ENCODE assay signal across 22 cellular contexts in the genomic region with DNA sequence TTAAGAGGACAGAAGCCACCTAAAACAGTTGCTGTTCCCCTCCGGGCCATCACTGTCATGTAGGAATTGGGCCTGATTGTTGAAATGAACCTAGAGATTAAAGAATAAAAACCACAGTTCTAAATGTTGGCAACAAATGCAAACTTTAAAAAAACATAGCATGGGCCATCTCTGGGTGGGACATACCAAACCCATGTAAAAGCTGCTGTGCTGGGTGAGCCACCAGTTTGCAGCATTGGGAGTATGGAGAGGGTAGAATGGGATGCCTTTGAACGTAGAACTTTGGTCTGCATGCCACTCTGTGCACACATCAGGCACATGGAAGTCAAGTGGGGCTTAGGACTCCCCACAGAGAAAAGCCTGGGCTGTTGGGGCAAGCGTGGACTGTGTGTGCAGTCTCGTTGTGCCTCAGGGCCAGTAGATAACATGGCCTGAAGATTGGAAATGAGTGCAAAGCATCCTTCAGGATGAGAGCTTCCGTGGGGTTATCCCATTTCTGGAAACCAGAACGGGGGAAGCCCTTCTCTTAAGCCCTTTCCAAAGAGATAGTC. TPM values are rescaled to one million over a fixed set of nuclear protein-coding genes. Genes with fewer than 3 reads are reported as not detected.
A peak's percentile ranks its signal among the peaks of the same experiment; 100 is the strongest.
DNase-seq lines count a peak whose midpoint lies in the region; ATAC-seq, FAIRE-seq and TF ChIP-seq lines count a peak whose summit lies in the region.
"Had no signal": no experiment of that assay in that cellular context is flagged by ENCODE, and none has a peak within 500 bp of the region (broad histone marks: within the 10 kb centered on the region; RNA-seq: fewer than 3 reads in every experiment).

No MANE protein-coding gene starts in this region.

- peak overlapping the region; percentile 83; the same call in 1 of the 2 replicates for H2AK5ac ChIP-seq in IMR-90 (ENCODE audit: low read depth, low read length)
- H2AK5ac ChIP-seq in mesenchymal stem cell (ENCODE audit: low read length, severe bottlenecking): no peak overlapping the region

- WGBS in IMR-90 (ENCODE audit: extremely low coverage in 2 of 2, insufficient read length in 1 of 2), 2 experiments: 93% methylated on average over 2 of the region's 6 CpGs; no CpG with 5 or more reads in 1 of the 2 experiments
- 92% methylated on average over 5 of the region's 6 CpGs for WGBS in mesenchymal stem cell

- H2BK20ac ChIP-seq in IMR-90 (ENCODE audit: low read depth, low read length): peak overlapping the region; percentile 57; the same call in 1 of the 2 replicates

- ATAC-seq in IMR-90 (ENCODE audit: low read depth): peak; percentile 53; the same call in 1 of the 2 replicates
- ATAC-seq in HG02970 (IDR thresholded peaks at IDR 0.05; ENCODE audit: low FRiP score, unreplicated experiment): no peak
- ATAC-seq: CD8-positive, alpha-beta T cell had no signal

- dilution Hi-C loops in IMR-90 (cut with HindIII; ENCODE audit: low sequenced_read_pairs, unreplicated experiment) (no loop called here), endothelial cell of umbilical vein (cut with MboI; ENCODE audit: extremely low pct_ligation_motif_present, low sequenced_read_pairs) (no loop called here)

- H3K79me2 ChIP-seq in endothelial cell of umbilical vein (ENCODE audit: control insufficient read depth, insufficient read depth, low read length): no peaks in the 10 kb centered on the region

- no peak overlapping the region for H3K4me3 ChIP-seq in IMR-90 (ENCODE audit: insufficient read depth, low read depth, low read length)
- no peak overlapping the region for H3K4me3 ChIP-seq in endothelial cell of umbilical vein (replicated peaks in 1 of 3; ENCODE audit: insufficient read depth in 1 of 3, low read depth in 1 of 3, low read length in 3 of 3)
- H3K4me3 ChIP-seq in mesenchymal stem cell (ENCODE audit: insufficient read depth in 1 of 2, low read depth in 1 of 2, low read length in 2 of 2): no peak overlapping the region
- H3K4me3 ChIP-seq: SJCRH30 had no signal

- H3K4me1 ChIP-seq in IMR-90 (ENCODE audit: control insufficient read depth, insufficient read depth, low read length) (peaks cover 8% of the 10 kb centered on the region), endothelial cell of umbilical vein (ENCODE audit: control insufficient read depth, extremely low read depth, insufficient read depth, low read length) (peaks cover 7% of the 10 kb centered on the region), mesenchymal stem cell (ENCODE audit: control insufficient read depth, insufficient read depth, low read depth, low read length) (peaks cover 3% of the 10 kb centered on the region)

- no peak overlapping the region for H2BK12ac ChIP-seq in mesenchymal stem cell (ENCODE audit: low read length in 2 of 2)

- peak overlapping the region; percentile 52 for H2AK9ac ChIP-seq in IMR-90 (replicated peaks; ENCODE audit: low read depth, low read length, poor library complexity)

- H4K5ac ChIP-seq in IMR-90 (ENCODE audit: low read depth, low read length): peak overlapping the region; percentile 78; the same call in 1 of the 2 replicates

- H3K36me3 ChIP-seq in IMR-90 (ENCODE audit: control insufficient read depth, insufficient read depth, low read length) (peaks cover 2% of the 10 kb centered on the region; the same call in 1 of the 2 replicates), endothelial cell of umbilical vein (ENCODE audit: control insufficient read depth in 2 of 2, extremely low read depth in 1 of 2, insufficient read depth in 2 of 2, low read length in 2 of 2) (no peaks in the 10 kb centered on the region), mesenchymal stem cell (ENCODE audit: control insufficient read depth in 1 of 2, insufficient read depth in 2 of 2, low read depth in 1 of 2, low read length in 2 of 2) (peaks cover 39 to 66% of the 10 kb centered on the region in 2 experiments)
- H3K36me3 ChIP-seq: SJCRH30 had no signal

- H3K9me3 ChIP-seq in IMR-90 (ENCODE audit: control insufficient read depth, insufficient read depth, low read length) (no peaks in the 10 kb centered on the region), endothelial cell of umbilical vein (replicated peaks; ENCODE audit: control insufficient read depth, insufficient read depth, low read length) (no peaks in the 10 kb centered on the region), mesenchymal stem cell (ENCODE audit: control insufficient read depth, low read length) (no peaks in the 10 kb centered on the region)
- H3K9me3 ChIP-seq: SJCRH30 had no signal

- BruUV-seq in IMR-90 (replicated peaks; lab: Mats Ljungman, UMichigan) (no TSS peak), endothelial cell of umbilical vein (replicated peaks; lab: Mats Ljungman, UMichigan) (no TSS peak)

- H2AFZ ChIP-seq in IMR-90 (replicated peaks; ENCODE audit: low read length, poor library complexity): peak overlapping the region; percentile 86
- H2AFZ ChIP-seq in endothelial cell of umbilical vein (ENCODE audit: low read depth, low read length): no peak overlapping the region
- H2AFZ ChIP-seq in mesenchymal stem cell (ENCODE audit: low read depth, low read length): peak overlapping the region; percentile 46

- H3K9me1 ChIP-seq in IMR-90 (ENCODE audit: insufficient read depth, low read length) (peaks cover 16% of the 10 kb centered on the region), endothelial cell of umbilical vein (replicated peaks; ENCODE audit: control insufficient read depth, extremely low read depth, insufficient read depth, low read length) (no peaks in the 10 kb centered on the region)

- CTCF ChIA-PET in IMR-90 (lab: Yijun Ruan, JAX) (interaction anchor here (1.0 kb wide), 1 partner anchor 17 kb away, joined by 3 read pairs; no protein-coding TSS in a partner anchor), endothelial cell of umbilical vein (lab: Charles Lee) (interaction anchor here (0.6 to 4.5 kb wide), 3 partner anchors 13 to 26 kb away, joined by 3 to 27 read pairs (median 3); no protein-coding TSS in a partner anchor)

- peak overlapping the region; percentile 33; the same call in 1 of the 2 replicates for H3K4ac ChIP-seq in IMR-90 (ENCODE audit: low read depth, low read length)
- no peak overlapping the region for H3K4ac ChIP-seq in mesenchymal stem cell (ENCODE audit: low read depth in 1 of 2, low read length in 2 of 2)

- H3K23ac ChIP-seq in IMR-90 (ENCODE audit: low read depth, low read length): 0 out of 2 replicates have a peak overlapping the region, but pooled peaks have one; percentile 15
- H3K23ac ChIP-seq in mesenchymal stem cell (ENCODE audit: low read length in 2 of 2): no peak overlapping the region

- TF ChIP-seq CTCF in IMR-90 (conservative IDR thresholded peaks at IDR 0.05; ENCODE audit: low read depth, low read length): no peak
- TF ChIP-seq CTCF in endothelial cell of umbilical vein (IDR thresholded peaks at IDR 0.05; ENCODE audit: extremely low read depth in 1 of 2, insufficient read depth in 1 of 2, low read depth in 1 of 2, low read length in 2 of 2): no peak

- in situ Hi-C loops in IMR-90 (cut with MboI; ENCODE audit: low sequenced_read_pairs): no loop called here

- no peak overlapping the region; the same call in 2 of the 3 replicates for H2BK15ac ChIP-seq in IMR-90 (ENCODE audit: low read depth, low read length)
- no peak overlapping the region for H2BK15ac ChIP-seq in mesenchymal stem cell (ENCODE audit: low read depth, poor library complexity, severe bottlenecking)

- no peak for TF ChIP-seq RAD21 in IMR-90 (IDR thresholded peaks at IDR 0.05; ENCODE audit: low read length)

- H3K79me1 ChIP-seq in IMR-90 (ENCODE audit: low read depth in 1 of 2, low read length in 2 of 2): no peaks in the 10 kb centered on the region; a peak in 1 of 4 replicates
- peaks cover 1% of the 10 kb centered on the region for H3K79me1 ChIP-seq in mesenchymal stem cell (replicated peaks; ENCODE audit: low read length, poor library complexity, severe bottlenecking)

- H2BK5ac ChIP-seq in IMR-90 (ENCODE audit: low read depth, low read length, poor library complexity, severe bottlenecking) (peak overlapping the region; percentile 42), mesenchymal stem cell (ENCODE audit: low read depth, low read length, poor library complexity, severe bottlenecking) (no peak overlapping the region)

- H3K56ac ChIP-seq in IMR-90 (ENCODE audit: extremely low read depth, insufficient read depth, low read length): no peak overlapping the region

- no peak for DNase-seq in IMR-90
- no peak for DNase-seq in endothelial cell of umbilical vein (ENCODE audit: low read depth, low spot score)
- DNase-seq in mesenchymal stem cell: no peak
- no peak for DNase-seq in HUDEP-2 (lab: John Stamatoyannopoulos, UW; ENCODE audit: unreplicated experiment in 76 of 76)
- no peak for DNase-seq in kidney tubule cell (ENCODE audit: low spot score)
- DNase-seq in kidney glomerular epithelial cell (lab: John Stamatoyannopoulos, UW): no peak
- DNase-seq: C1 segment of cervical spinal cord; Calu3; CD8-positive, alpha-beta T cell; DMS153; GDM1; NCI-H1105 treated with DMSO at 0.1 percent for 48 hours; NCI-H1694; NCI-H2081; NCI-H2171; NCI-H524 treated with DMSO at 0.1 percent for 48 hours; NCI-H82 had no signal

- H3K18ac ChIP-seq in IMR-90 (ENCODE audit: low read depth, low read length) (peak overlapping the region; percentile 71), mesenchymal stem cell (ENCODE audit: low read depth in 1 of 2, low read length in 2 of 2) (peak overlapping the region in 1 of 2 experiments; percentile 61)

- intact Hi-C loops in IMR-90 (cut with micrococcal nuclease) (no loop called here), endothelial cell of umbilical vein (cut with micrococcal nuclease) (no loop called here)

- H3K4me2 ChIP-seq in IMR-90 (ENCODE audit: low read depth, low read length): no peak overlapping the region
- H3K4me2 ChIP-seq in endothelial cell of umbilical vein (ENCODE audit: insufficient read depth, low read length): no peak overlapping the region
- no peak overlapping the region for H3K4me2 ChIP-seq in mesenchymal stem cell (ENCODE audit: low read length, poor library complexity, severe bottlenecking)
- H3K4me2 ChIP-seq: KMS-11 had no signal

- H4K91ac ChIP-seq in IMR-90 (ENCODE audit: insufficient read depth, low read depth, low read length) (no peak overlapping the region; the same call in 1 of the 2 replicates), mesenchymal stem cell (ENCODE audit: low read length) (no peak overlapping the region)

- no peaks in the 10 kb centered on the region for H4K20me1 ChIP-seq in IMR-90 (ENCODE audit: insufficient read depth, low read length)
- no peaks in the 10 kb centered on the region for H4K20me1 ChIP-seq in endothelial cell of umbilical vein (replicated peaks; ENCODE audit: control insufficient read depth, extremely low read depth, insufficient read depth, low read length)

- peak overlapping the region; percentile 25; the same call in 1 of the 2 replicates for H3K27ac ChIP-seq in IMR-90 (ENCODE audit: insufficient read depth, low read length)
- peak overlapping the region; percentile 24 for H3K27ac ChIP-seq in endothelial cell of umbilical vein (ENCODE audit: insufficient read depth, low read depth, low read length)
- H3K27ac ChIP-seq in mesenchymal stem cell (ENCODE audit: low read length, poor library complexity, severe bottlenecking): no peak overlapping the region
- H3K27ac ChIP-seq: KMS-11, SJCRH30 had no signal

- POLR2A ChIA-PET in IMR-90 (lab: Charles Lee; ENCODE audit: unreplicated experiment): no interaction called here
- POLR2A ChIA-PET in endothelial cell of umbilical vein (lab: Charles Lee): no interaction called here

- H4K8ac ChIP-seq in IMR-90 (ENCODE audit: low read depth in 2 of 2, low read length in 2 of 2) (peak overlapping the region; percentile 46 to 76; a peak in 3 of 4 replicates), mesenchymal stem cell (ENCODE audit: low read length) (peak overlapping the region; percentile 46)

- peak overlapping the region; percentile 59; the same call in 1 of the 2 replicates for H2BK120ac ChIP-seq in IMR-90 (ENCODE audit: low read depth, low read length)
- no peak overlapping the region for H2BK120ac ChIP-seq in mesenchymal stem cell (ENCODE audit: low read depth, low read length)

- H3K9ac ChIP-seq in IMR-90 (ENCODE audit: low read depth, low read length) (no peak overlapping the region), endothelial cell of umbilical vein (replicated peaks; ENCODE audit: extremely low read depth, insufficient read depth, low read length) (no peak overlapping the region), mesenchymal stem cell (ENCODE audit: low read length) (peak overlapping the region; percentile 50)
- H3K9ac ChIP-seq: KMS-11 had no signal

- no peak for TF ChIP-seq POLR2A in IMR-90 (IDR thresholded peaks at IDR 0.05; ENCODE audit: low read depth, low read length)
- TF ChIP-seq POLR2A in endothelial cell of umbilical vein (IDR thresholded peaks at IDR 0.05; ENCODE audit: low read depth, low read length): no peak

- H3K27me3 ChIP-seq in IMR-90 (ENCODE audit: control insufficient read depth, insufficient read depth, low read length) (no peaks in the 10 kb centered on the region), endothelial cell of umbilical vein (ENCODE audit: control insufficient read depth in 2 of 2, insufficient read depth in 2 of 2, low read length in 2 of 2) (no peaks in the 10 kb centered on the region), mesenchymal stem cell (ENCODE audit: control insufficient read depth in 1 of 2, insufficient read depth in 1 of 2, low read length in 2 of 2) (no peaks in the 10 kb centered on the region)
- H3K27me3 ChIP-seq: SJCRH30 had no signal

- no peak for FAIRE-seq in endothelial cell of umbilical vein (lab: Jason Lieb, UNC)
- FAIRE-seq: H1, RCC 7860 had no signal

- peak overlapping the region; percentile 65 for H3K14ac ChIP-seq in IMR-90 (replicated peaks; ENCODE audit: low read depth, low read length)
- H3K14ac ChIP-seq in mesenchymal stem cell (ENCODE audit: low read length in 2 of 2): no peak overlapping the region

RNA-seq across cellular contexts. Expression of gene EPB41L1, which starts 28.1 kb away (rescaled TPM):
- total RNA-seq in IMR-90 (2012; rRNA removed) (12.5 and 13.9 TPM in 2 replicates), endothelial cell of umbilical vein (11.1 and 12.2 TPM in 2 replicates)
- polyA plus RNA-seq in IMR-90 (2012; rRNA removed) (33.6 and 33.7 TPM in 2 replicates), endothelial cell of umbilical vein (6.1 and 18.9 TPM in 2 replicates)
- 25.6 and 29.3 TPM in 2 replicates for polyA plus RNA-seq in IMR-90 (2012; cell fraction: cytosol; rRNA removed)
- 15.7 and 18.4 TPM in 2 replicates for polyA plus RNA-seq in IMR-90 (2012; cell fraction: nucleus; rRNA removed; ENCODE audit: low replicate concordance)
- polyA plus RNA-seq in endothelial cell of umbilical vein (2011; cell fraction: cytosol; rRNA removed): 5.9 and 6.1 TPM in 2 replicates
- 6.0 and 23.6 TPM in 2 replicates for polyA plus RNA-seq in endothelial cell of umbilical vein (2011; cell fraction: nucleus; rRNA removed)
- 9.7 and 16.4 TPM in 2 replicates for polyA plus RNA-seq in endothelial cell of umbilical vein (2012)
- polyA minus RNA-seq in endothelial cell of umbilical vein: 10.1 and 12.4 TPM in 2 replicates
- polyA minus RNA-seq in endothelial cell of umbilical vein (2011; cell fraction: cytosol; rRNA and poly(A)+ RNA removed): 8.7 TPM
- 4.5 and 4.7 TPM in 2 replicates for polyA minus RNA-seq in endothelial cell of umbilical vein (2011; cell fraction: nucleus; rRNA and poly(A)+ RNA removed)
- 32.1 TPM for polyA plus RNA-seq in mesenchymal stem cell (2013, experiment 1 of 2)
- 33.0 TPM for polyA plus RNA-seq in mesenchymal stem cell (2013, experiment 2 of 2)

RNA-seq across cellular contexts. Expression of gene AAR2, which starts 53.6 kb away (rescaled TPM):
- total RNA-seq in IMR-90 (2012; rRNA removed) (28.1 and 35.8 TPM in 2 replicates), endothelial cell of umbilical vein (21.9 and 23.2 TPM in 2 replicates)
- polyA plus RNA-seq in IMR-90 (2012; rRNA removed) (28.2 and 30.2 TPM in 2 replicates), endothelial cell of umbilical vein (29.4 and 33.6 TPM in 2 replicates)
- 16.6 and 21.0 TPM in 2 replicates for polyA plus RNA-seq in IMR-90 (2012; cell fraction: cytosol; rRNA removed)
- polyA plus RNA-seq in IMR-90 (2012; cell fraction: nucleus; rRNA removed; ENCODE audit: low replicate concordance): 12.5 and 16.3 TPM in 2 replicates
- 25.4 and 27.9 TPM in 2 replicates for polyA plus RNA-seq in endothelial cell of umbilical vein (2011; cell fraction: cytosol; rRNA removed)
- polyA plus RNA-seq in endothelial cell of umbilical vein (2011; cell fraction: nucleus; rRNA removed): 16.5 and 20.0 TPM in 2 replicates
- 22.3 and 27.3 TPM in 2 replicates for polyA plus RNA-seq in endothelial cell of umbilical vein (2012)
- polyA minus RNA-seq in endothelial cell of umbilical vein: 34.7 and 39.8 TPM in 2 replicates
- 19.6 TPM for polyA minus RNA-seq in endothelial cell of umbilical vein (2011; cell fraction: cytosol; rRNA and poly(A)+ RNA removed)
- polyA minus RNA-seq in endothelial cell of umbilical vein (2011; cell fraction: nucleus; rRNA and poly(A)+ RNA removed): 11.1 and 14.0 TPM in 2 replicates
- 21.0 TPM for polyA plus RNA-seq in mesenchymal stem cell (2013, experiment 1 of 2)
- polyA plus RNA-seq in mesenchymal stem cell (2013, experiment 2 of 2): 20.5 TPM
